ENCODE assay signal across 13 cellular contexts in the genomic region with DNA sequence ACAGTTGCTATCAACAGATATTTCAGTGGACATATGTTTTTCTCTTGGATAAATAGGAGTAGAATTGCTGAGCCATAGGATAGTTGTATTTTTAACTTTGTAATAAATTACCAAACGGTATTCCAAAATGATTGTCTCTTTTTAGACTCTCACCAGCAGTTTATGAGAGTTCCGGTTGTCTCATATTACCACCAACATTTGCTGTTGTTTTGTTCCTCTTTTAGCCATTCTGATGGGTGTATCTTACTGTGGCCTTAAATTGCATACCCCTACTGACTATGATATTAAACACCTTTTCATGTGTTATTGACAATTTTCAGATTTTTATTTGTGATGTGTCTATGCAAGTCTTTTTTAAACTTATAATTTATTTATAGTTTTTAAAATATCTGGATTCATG.
"Had no signal": no experiment of that assay in that cellular context is flagged by ENCODE, and none has a peak within 500 bp of the region (broad histone marks: within the 10 kb centered on the region; RNA-seq: fewer than 3 reads in every experiment).

No MANE protein-coding gene starts in this region.

- H3K4me3 ChIP-seq: lower lobe of right lung, tibial nerve, uterus had no signal

- DNase-seq: activated CD4-positive, alpha-beta T cell treated with anti-CD3 and anti-CD28 coated beads, Interleukin-2, amount 50 U/mL, for 4 hours; activated CD4-positive, CD25-positive, alpha-beta regulatory T cell treated with anti-CD3 and anti-CD28 coated beads, Interleukin-2, amount 50 U/mL, for 72 hours; activated gamma-delta T cell treated with Interleukin-2 at 50 U/mL for 16 hours; effector CD4-positive, alpha-beta T cell; hypothalamus; islet precursor cell; lower lobe of right lung; occipital lobe; stimulated activated CD4-positive, alpha-beta T cell treated with anti-CD3 and anti-CD28 coated beads, Interleukin-2, amount 100 ng/mL, for 48 hours; uterus had no signal

- H3K27me3 ChIP-seq: tibial nerve, uterus had no signal

- H3K36me3 ChIP-seq: uterus had no signal

- H3K27ac ChIP-seq: lower lobe of right lung, tibial nerve, uterus, VCaP had no signal

- FAIRE-seq: bronchial epithelial cell had no signal

- ATAC-seq: lower lobe of right lung had no signal

- H3K9me3 ChIP-seq: lower lobe of right lung, tibial nerve, uterus had no signal
